In the genomic region with DNA sequence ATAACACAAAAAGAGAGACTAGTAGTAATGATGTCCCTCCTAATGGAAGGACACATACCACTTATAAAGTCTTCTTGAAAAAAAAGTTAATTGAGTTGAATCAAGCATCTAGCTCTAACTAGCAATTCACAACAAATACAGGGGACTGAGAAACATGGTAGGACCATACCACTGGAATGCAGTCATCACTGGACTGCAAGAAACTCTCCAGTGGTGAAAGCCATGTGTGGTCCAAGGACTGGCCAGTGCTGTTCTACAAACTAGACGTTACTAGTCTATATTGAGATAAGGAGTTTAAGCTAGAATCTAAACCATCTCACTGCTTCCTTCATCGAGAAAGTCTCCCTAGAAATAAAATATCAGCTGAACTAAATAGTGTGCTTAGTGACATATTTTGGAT, we compare ENCODE assay signal across 23 cellular contexts. TPM values are rescaled to one million over a fixed set of nuclear protein-coding genes. Genes with fewer than 3 reads are reported as not detected.
DNase-seq lines count a peak whose midpoint lies in the region; ATAC-seq and TF ChIP-seq lines count a peak whose summit lies in the region.
"Had no signal": no experiment of that assay in that cellular context is flagged by ENCODE, and none has a peak within 500 bp of the region (broad histone marks: within the 10 kb centered on the region; RNA-seq: fewer than 3 reads in every experiment).

No MANE protein-coding gene starts in this region.

- H3K9me3 Mint-ChIP-seq in MCF 10A (ENCODE audit: unreplicated experiment): no peaks in the 10 kb centered on the region
- H3K9me3 Mint-ChIP-seq in T-cell: no peaks in the 10 kb centered on the region

- H3K4me3 ChIP-seq in breast epithelium (no peak overlapping the region), brain microvascular endothelial cell (ENCODE audit: low read depth, low read length) (no peak overlapping the region), mesenchymal stem cell (ENCODE audit: insufficient read depth in 1 of 2, low read depth in 1 of 2, low read length in 2 of 2) (no peak overlapping the region)

- in situ Hi-C loops in brain microvascular endothelial cell (cut with HindIII; ENCODE audit: low pct_ligation_motif_present, low sequenced_read_pairs): no loop called here

- intact Hi-C loops in MCF 10A (cut with micrococcal nuclease) (no loop called here), breast epithelium (cut with DNase I; ENCODE audit: low total_unique reads) (loop anchor here (5.0 kb wide), 1 partner anchor 667 kb away; no protein-coding TSS in a partner anchor)

- no peak overlapping the region for H2BK5ac ChIP-seq in mesenchymal stem cell (ENCODE audit: low read depth, low read length, poor library complexity, severe bottlenecking)

- H3K4me1 Mint-ChIP-seq in MCF 10A (ENCODE audit: insufficient read depth, unreplicated experiment): peaks cover 5% of the 10 kb centered on the region
- H3K4me1 Mint-ChIP-seq in T-cell: no peaks in the 10 kb centered on the region
- H3K4me1 Mint-ChIP-seq: B cell had no signal

- H2AFZ ChIP-seq in mesenchymal stem cell (ENCODE audit: low read depth, low read length): no peak overlapping the region

- H3K14ac ChIP-seq in mesenchymal stem cell (ENCODE audit: low read length in 2 of 2): no peak overlapping the region

- no peak for DNase-seq in MCF 10A (ENCODE audit: unreplicated experiment)
- DNase-seq in breast epithelium (ENCODE audit: low spot score in 2 of 2): no peak
- peak; percentile 60 for DNase-seq in brain microvascular endothelial cell
- DNase-seq in mesenchymal stem cell: no peak
- DNase-seq in activated CD8-positive, alpha-beta memory T cell treated with anti-CD3 and anti-CD28 coated beads, Interleukin-2, amount 50 U/mL, for 48 hours: no peak
- no peak for DNase-seq in T-cell
- no peak for DNase-seq in activated T-cell treated with anti-CD3 and anti-CD28 coated beads, Interleukin-2, amount 50 U/mL, for 48 hours
- no peak for DNase-seq in NCI-H2227 treated with DMSO at 0.1 percent for 48 hours (lab: John Stamatoyannopoulos, UW)
- DNase-seq: COR-L47, DMS 273 treated with DMSO at 0.1 percent for 48 hours, GF-D8, KBM-7, NCI-H1105 treated with DMSO at 0.1 percent for 48 hours, NCI-H187, NCI-H2107, NCI-H226, NCI-H524, NCI-H82, OCI-M1, RPMI8226, SHP77 treated with DMSO at 0.1 percent for 48 hours had no signal

- no peak overlapping the region for H2BK15ac ChIP-seq in mesenchymal stem cell (ENCODE audit: low read depth, poor library complexity, severe bottlenecking)

- no peak overlapping the region for H3K23ac ChIP-seq in mesenchymal stem cell (ENCODE audit: low read length in 2 of 2)

- peaks cover 14% of the 10 kb centered on the region for H3K79me1 ChIP-seq in mesenchymal stem cell (replicated peaks; ENCODE audit: low read length, poor library complexity, severe bottlenecking)

- ATAC-seq in T-cell (replicated peaks in 1 of 4): no peak

- H2AK5ac ChIP-seq in mesenchymal stem cell (ENCODE audit: low read length, severe bottlenecking): peak overlapping the region; percentile 40

- no peak overlapping the region for H4K91ac ChIP-seq in mesenchymal stem cell (ENCODE audit: low read length)

- BruUV-seq in MCF 10A (replicated peaks; lab: Mats Ljungman, UMichigan): no TSS peak

- no peak overlapping the region for H3K4me2 ChIP-seq in mesenchymal stem cell (ENCODE audit: low read length, poor library complexity, severe bottlenecking)

- H3K27me3 ChIP-seq in breast epithelium (no peaks in the 10 kb centered on the region), brain microvascular endothelial cell (replicated peaks) (no peaks in the 10 kb centered on the region), mesenchymal stem cell (ENCODE audit: control insufficient read depth in 1 of 2, insufficient read depth in 1 of 2, low read length in 2 of 2) (no peaks in the 10 kb centered on the region)

- peak overlapping the region; percentile 94 for H3K27ac Mint-ChIP-seq in MCF 10A (ENCODE audit: low read depth, unreplicated experiment)
- H3K27ac Mint-ChIP-seq in T-cell: no peak overlapping the region
- H3K27ac Mint-ChIP-seq: B cell had no signal

- TF ChIP-seq POLR2A in breast epithelium (IDR thresholded peaks at IDR 0.05): no peak

- WGBS in mesenchymal stem cell: no CpG with 5 or more reads among the region's 2 CpGs

- H3K4me3 Mint-ChIP-seq in MCF 10A (ENCODE audit: unreplicated experiment): no peak overlapping the region
- no peak overlapping the region for H3K4me3 Mint-ChIP-seq in T-cell
- H3K4me3 Mint-ChIP-seq: B cell had no signal

- H3K4ac ChIP-seq in mesenchymal stem cell (ENCODE audit: low read depth in 1 of 2, low read length in 2 of 2): no peak overlapping the region

- TF ChIP-seq CTCF in MCF 10A (IDR thresholded peaks at IDR 0.05; ENCODE audit: unreplicated experiment) (no peak), breast epithelium (IDR thresholded peaks at IDR 0.05) (no peak), brain microvascular endothelial cell (IDR thresholded peaks at IDR 0.05; ENCODE audit: low read depth, low read length, missing control alignments) (no peak)

- H3K27ac ChIP-seq in breast epithelium (no peak overlapping the region), brain microvascular endothelial cell (no peak overlapping the region), mesenchymal stem cell (ENCODE audit: low read length, poor library complexity, severe bottlenecking) (no peak overlapping the region)
- H3K27ac ChIP-seq: 22Rv1 had no signal

- H3K4me1 ChIP-seq in breast epithelium (no peaks in the 10 kb centered on the region), mesenchymal stem cell (ENCODE audit: control insufficient read depth, insufficient read depth, low read depth, low read length) (peaks cover 21% of the 10 kb centered on the region)

- CTCF ChIA-PET in MCF 10A (lab: Yijun Ruan, JAX) (interaction anchor here (1.0 kb wide), 1 partner anchor 277 kb away, joined by 3 read pairs; no protein-coding TSS in a partner anchor), T-cell (lab: Charles Lee) (no interaction called here)

- H3K18ac ChIP-seq in mesenchymal stem cell (ENCODE audit: low read depth in 1 of 2, low read length in 2 of 2): no peak overlapping the region

- POLR2A ChIA-PET in MCF 10A (lab: Yijun Ruan, JAX) (interaction anchor here (1.0 to 3.2 kb wide), 2 partner anchors 11 to 63 kb away, joined by 4 to 13 read pairs; no protein-coding TSS in a partner anchor), T-cell (lab: Charles Lee) (interaction anchor here in 1 of 2 donors (0.6 kb wide), 1 partner anchor 33 kb away, joined by 3 read pairs; no protein-coding TSS in a partner anchor)

- no peak overlapping the region for H2BK120ac ChIP-seq in mesenchymal stem cell (ENCODE audit: low read depth, low read length)

- H3K27me3 Mint-ChIP-seq in MCF 10A (ENCODE audit: insufficient read depth, unreplicated experiment): no peaks in the 10 kb centered on the region
- H3K27me3 Mint-ChIP-seq in T-cell: peaks cover 4% of the 10 kb centered on the region in 2 donors
- H3K27me3 Mint-ChIP-seq: B cell had no signal

- no peaks in the 10 kb centered on the region for H3K9me3 ChIP-seq in breast epithelium
- H3K9me3 ChIP-seq in mesenchymal stem cell (ENCODE audit: control insufficient read depth, low read length): no peaks in the 10 kb centered on the region

- no peaks in the 10 kb centered on the region for H3K36me3 ChIP-seq in breast epithelium
- peaks cover 15% of the 10 kb centered on the region for H3K36me3 ChIP-seq in brain microvascular endothelial cell (replicated peaks)
- peaks cover 10 to 54% of the 10 kb centered on the region in 2 experiments for H3K36me3 ChIP-seq in mesenchymal stem cell (ENCODE audit: control insufficient read depth in 1 of 2, insufficient read depth in 2 of 2, low read depth in 1 of 2, low read length in 2 of 2)

- H4K8ac ChIP-seq in mesenchymal stem cell (ENCODE audit: low read length): no peak overlapping the region

- H2BK12ac ChIP-seq in mesenchymal stem cell (ENCODE audit: low read length in 2 of 2): no peak overlapping the region

- no peaks in the 10 kb centered on the region for H3K36me3 Mint-ChIP-seq in MCF 10A (ENCODE audit: insufficient read depth, unreplicated experiment)
- H3K36me3 Mint-ChIP-seq in T-cell: no peaks in the 10 kb centered on the region

- H3K9ac ChIP-seq in mesenchymal stem cell (ENCODE audit: low read length): no peak overlapping the region

RNA-seq across cellular contexts. Expression of gene FBN1, which starts 16.7 kb away (rescaled TPM):
- 14.3 and 24.2 TPM in 2 replicates for total RNA-seq in MCF 10A (2022)
- total RNA-seq in breast epithelium: 100 to 1,000 TPM in 1 of 3 donors, 10 to 100 TPM in 2; 38.5 to 210 (median 83.2) TPM
- polyA plus RNA-seq in mesenchymal stem cell (2013, experiment 1 of 2): 170 TPM
- polyA plus RNA-seq in mesenchymal stem cell (2013, experiment 2 of 2): 151 TPM
- total RNA-seq in T-cell: 1 to 10 TPM in 1 of 5 donors, under 1 TPM in 4; 0.28 to 1.2 (median 0.79) TPM
